ENCODE assay signal across 7 cellular contexts in genomic region chr20:50930139-50931047, GRCh38. TPM values are rescaled to one million over a fixed set of nuclear protein-coding genes. Genes with fewer than 3 reads are reported as not detected.
DNase-seq lines count a peak whose midpoint lies in the region; ATAC-seq and TF ChIP-seq lines count a peak whose summit lies in the region.

No MANE protein-coding gene starts in this region.

- H3K4me2 ChIP-seq in SU-DHL-6 (ENCODE audit: low read depth, low read length, poor library complexity, severe bottlenecking), result peak overlapping the region; percentile 76
- peak overlapping the region; percentile 29 for H3K4me2 ChIP-seq in mesendoderm (ENCODE audit: low read length)

- H3K9me2 ChIP-seq in SU-DHL-6 (replicated peaks; ENCODE audit: insufficient read depth, low read length), result no peaks in the 10 kb centered on the region

- H3K9ac ChIP-seq in SU-DHL-6 (ENCODE audit: low read length) (peak overlapping the region; percentile 90), mesendoderm (ENCODE audit: low read length) (peak overlapping the region; percentile 100)

- H3F3A ChIP-seq in SU-DHL-6 (ENCODE audit: insufficient read depth), result peaks cover 43% of the 10 kb centered on the region

- peak overlapping the region; percentile 88 for H4K5ac ChIP-seq in mesendoderm (ENCODE audit: low read length)

- peak overlapping the region; percentile 95 for H3K4ac ChIP-seq in mesendoderm (ENCODE audit: low read depth, low read length)

- H3K56ac ChIP-seq in mesendoderm (ENCODE audit: low read length), result peak overlapping the region; percentile 100

- TF ChIP-seq CTCF in SU-DHL-6 (IDR thresholded peaks at IDR 0.05; ENCODE audit: insufficient read depth, low read length, poor library complexity, severe bottlenecking) (no peak), testis (IDR thresholded peaks at IDR 0.05) (no peak)

- H2BK15ac ChIP-seq in mesendoderm (replicated peaks; ENCODE audit: low read depth), result no peak overlapping the region

- H3K27ac ChIP-seq in SU-DHL-6 (ENCODE audit: low read depth, low read length) (peak overlapping the region; percentile 87), mesendoderm (ENCODE audit: low read depth, low read length) (peak overlapping the region; percentile 100), testis (peak overlapping the region; percentile 97 to 99)

- peak overlapping the region; percentile 74 for H3K23ac ChIP-seq in mesendoderm (ENCODE audit: low read length)

- H3K4me3 ChIP-seq in SU-DHL-6 (ENCODE audit: insufficient read depth, low read length, poor library complexity, severe bottlenecking), result peak overlapping the region; percentile 98
- H3K4me3 ChIP-seq in mesendoderm (ENCODE audit: low read length), result peak overlapping the region; percentile 99
- peak overlapping the region; percentile 83 to 86 for H3K4me3 ChIP-seq in testis

- peak overlapping the region; percentile 99 for H4K8ac ChIP-seq in mesendoderm (ENCODE audit: low read depth, low read length)

- no peaks in the 10 kb centered on the region for H3K9me3 ChIP-seq in SU-DHL-6 (ENCODE audit: insufficient read depth, low read length)
- no peaks in the 10 kb centered on the region for H3K9me3 ChIP-seq in testis

- H2BK120ac ChIP-seq in mesendoderm (ENCODE audit: low read depth, low read length), result peak overlapping the region; percentile 97

- no peak for TF ChIP-seq POLR2A in testis (IDR thresholded peaks at IDR 0.05)

- no peaks in the 10 kb centered on the region for H3K27me3 ChIP-seq in SU-DHL-6 (ENCODE audit: low read length)
- H3K27me3 ChIP-seq in mesendoderm (ENCODE audit: insufficient read depth, low read length, poor library complexity), result no peaks in the 10 kb centered on the region
- no peaks in the 10 kb centered on the region for H3K27me3 ChIP-seq in testis

- peak overlapping the region; percentile 92 for H2BK5ac ChIP-seq in mesendoderm (ENCODE audit: low read length)

- ATAC-seq in GM18867 (IDR thresholded peaks at IDR 0.05; ENCODE audit: unreplicated experiment) (peak; percentile 15), HG03066 (IDR thresholded peaks at IDR 0.05; ENCODE audit: low read depth, unreplicated experiment) (peak; percentile 6)

- WGBS in mesendoderm (ENCODE audit: extremely low coverage, insufficient coverage, low lambda C conversion rate), result no CpG with 5 or more reads among the region's 97 CpGs
- WGBS in testis, 2 donors, result 0 to 1% methylated on average over 5 to 66 of the region's 97 CpGs

- H3K4me1 ChIP-seq in mesendoderm (ENCODE audit: control insufficient read depth, low read depth, low read length) (peaks cover 8% of the 10 kb centered on the region), testis (peaks cover 17% of the 10 kb centered on the region)

- intact Hi-C loops in testis (cut with DNase I; ENCODE audit: low total_unique reads), result no loop called here

- no peak overlapping the region for H2AFZ ChIP-seq in SU-DHL-6 (ENCODE audit: low read depth, low read length, severe bottlenecking)

- peak; percentile 30 for DNase-seq in dermis blood vessel endothelial cell
- no peak for DNase-seq in mesendoderm
- DNase-seq in testis, result no peak
- no peak for DNase-seq in inferior parietal cortex (ENCODE audit: extremely low spot score)

- H3K79me2 ChIP-seq in SU-DHL-6 (ENCODE audit: insufficient read depth, low read length), result peaks cover 51% of the 10 kb centered on the region
- peaks cover 43% of the 10 kb centered on the region for H3K79me2 ChIP-seq in mesendoderm (ENCODE audit: control insufficient read depth, insufficient read depth, low read length)

- H3K79me1 ChIP-seq in mesendoderm (ENCODE audit: low read length), result no peaks in the 10 kb centered on the region

- peak overlapping the region; percentile 100 for H2AK5ac ChIP-seq in mesendoderm (ENCODE audit: low read length)

- peaks cover 48% of the 10 kb centered on the region for H3K36me3 ChIP-seq in SU-DHL-6 (ENCODE audit: low read length)
- peaks cover 3% of the 10 kb centered on the region for H3K36me3 ChIP-seq in mesendoderm (ENCODE audit: control insufficient read depth, insufficient read depth, low read length)
- H3K36me3 ChIP-seq in testis (ENCODE audit: low read depth, missing control alignments), result no peaks in the 10 kb centered on the region

- H4K20me1 ChIP-seq in SU-DHL-6 (ENCODE audit: low read depth, low read length), result peaks cover 37% of the 10 kb centered on the region

- peak overlapping the region; percentile 100 for H3K18ac ChIP-seq in mesendoderm (ENCODE audit: low read length)

RNA-seq across cellular contexts. Expression of gene ADNP, which starts 0.8 kb away (rescaled TPM):
- total RNA-seq in dermis blood vessel endothelial cell, result 28.8 and 53.0 TPM in 2 replicates
- 118 TPM for polyA plus RNA-seq in mesendoderm (2013, experiment 1 of 2)
- 114 TPM for polyA plus RNA-seq in mesendoderm (2013, experiment 2 of 2)
- total RNA-seq in testis, result 100 to 1,000 TPM; 101 to 110 TPM
- polyA plus RNA-seq in testis (ENCODE audit: insufficient read depth, low read depth, low replicate concordance), result 83.5 TPM

RNA-seq across cellular contexts. Expression of gene DPM1, which starts 27.9 kb away (rescaled TPM):
- 71.5 and 75.9 TPM in 2 replicates for total RNA-seq in dermis blood vessel endothelial cell
- polyA plus RNA-seq in mesendoderm (2013, experiment 1 of 2), result 77.5 TPM
- polyA plus RNA-seq in mesendoderm (2013, experiment 2 of 2), result 81.0 TPM
- 10 to 100 TPM; 44.5 to 54.3 TPM for total RNA-seq in testis
- polyA plus RNA-seq in testis (ENCODE audit: insufficient read depth, low read depth, low replicate concordance), result 71.0 TPM

RNA-seq across cellular contexts. Expression of gene MOCS3, which starts 28.2 kb away (rescaled TPM):
- total RNA-seq in dermis blood vessel endothelial cell (8.5 and 9.2 TPM in 2 replicates), testis (1 to 10 TPM; 7.4 to 9.3 TPM)
- 4.0 TPM for polyA plus RNA-seq in mesendoderm (2013, experiment 1 of 2)
- 4.3 TPM for polyA plus RNA-seq in mesendoderm (2013, experiment 2 of 2)
- 6.5 TPM for polyA plus RNA-seq in testis (ENCODE audit: insufficient read depth, low read depth, low replicate concordance)
